1 cellular context compared by ENCODE assay signal in genomic region chr12:78887008-78887407, GRCh38.
TF ChIP-seq lines count a peak whose summit lies in the region.

No MANE protein-coding gene starts in this region.

TF ChIP-seq in A549, 52 proteins besides CTCF, POLR2A, EP300 and RAD21 (continued from another document):
- TF ChIP-seq HOXB13 (CRISPR knock-in tag; IDR thresholded peaks at IDR 0.05; ENCODE audit: low read depth) (no peak), POLR2AphosphoS2 (conservative IDR thresholded peaks at IDR 0.05; ENCODE audit: low read length) (no peak)
